Comparison of ENCODE assay signal across 20 cellular contexts in genomic region chr11:120501976-120502755, GRCh38. TPM values are rescaled to one million over a fixed set of nuclear protein-coding genes. Genes with fewer than 3 reads are reported as not detected.
DNase-seq lines count a peak whose midpoint lies in the region; ATAC-seq and TF ChIP-seq lines count a peak whose summit lies in the region.
"Had no signal": no experiment of that assay in that cellular context is flagged by ENCODE, and none has a peak within 500 bp of the region (broad histone marks: within the 10 kb centered on the region; RNA-seq: fewer than 3 reads in every experiment).

No MANE protein-coding gene starts in this region.

- no peak overlapping the region for H3K4me3 ChIP-seq in HUES48 (ENCODE audit: low read depth, low read length)
- H3K4me3 ChIP-seq in iPS-18a (ENCODE audit: low read length): peak overlapping the region; percentile 6
- no peak overlapping the region for H3K4me3 ChIP-seq in upper lobe of right lung
- H3K4me3 ChIP-seq: GM12878, Peyer's patch had no signal

- no peak for TF ChIP-seq CTCF in upper lobe of right lung (IDR thresholded peaks at IDR 0.05)

- ATAC-seq in upper lobe of right lung: no peak
- ATAC-seq: GM12878, T-cell had no signal

- no peaks in the 10 kb centered on the region for H3K36me3 ChIP-seq in HUES48 (ENCODE audit: control insufficient read depth, insufficient read depth, low read length)
- H3K36me3 ChIP-seq in iPS-18a (ENCODE audit: control insufficient read depth, low read depth, low read length): no peaks in the 10 kb centered on the region
- H3K36me3 ChIP-seq in upper lobe of right lung: no peaks in the 10 kb centered on the region
- H3K36me3 ChIP-seq: Peyer's patch had no signal

- H3K4me1 ChIP-seq in HUES48 (ENCODE audit: control insufficient read depth, insufficient read depth, low read length) (peaks cover 37% of the 10 kb centered on the region), iPS-18a (ENCODE audit: control insufficient read depth, low read depth, low read length) (peaks cover 38% of the 10 kb centered on the region), upper lobe of right lung (no peaks in the 10 kb centered on the region)
- H3K4me1 ChIP-seq: Peyer's patch had no signal

- H3K9ac ChIP-seq in HUES48 (ENCODE audit: low read depth, low read length) (no peak overlapping the region), iPS-18a (ENCODE audit: low read length) (no peak overlapping the region)

- H3K9me3 ChIP-seq in HUES48 (ENCODE audit: control insufficient read depth, insufficient read depth, low read length) (no peaks in the 10 kb centered on the region), iPS-18a (ENCODE audit: control insufficient read depth, low read depth, low read length) (no peaks in the 10 kb centered on the region), upper lobe of right lung (no peaks in the 10 kb centered on the region)
- H3K9me3 ChIP-seq: Peyer's patch had no signal

- no peaks in the 10 kb centered on the region for H3K27me3 ChIP-seq in HUES48 (ENCODE audit: control insufficient read depth, insufficient read depth, low read length)
- H3K27me3 ChIP-seq in iPS-18a (ENCODE audit: control insufficient read depth, insufficient read depth, low read length): no peaks in the 10 kb centered on the region
- H3K27me3 ChIP-seq in upper lobe of right lung: peaks cover 13% of the 10 kb centered on the region
- H3K27me3 ChIP-seq: Peyer's patch had no signal

- DNase-seq in RPMI7951 (ENCODE audit: low read depth) (peak; percentile 25), upper lobe of right lung (no peak), DMS 273 (lab: John Stamatoyannopoulos, UW; ENCODE audit: unreplicated experiment) (no peak), SKM-1 (lab: John Stamatoyannopoulos, UW; ENCODE audit: unreplicated experiment) (no peak)
- no peak for DNase-seq in activated CD8-positive, alpha-beta memory T cell treated with anti-CD3 and anti-CD28 coated beads for 24 hours
- DNase-seq: C1 segment of cervical spinal cord; CD4-positive, alpha-beta memory T cell; COR-L47; GDM1; Karpas-422; NCI-H1092 treated with DMSO at 0.1 percent for 48 hours; NCI-H1436 treated with DMSO at 0.1 percent for 48 hours; NCI-H187 treated with DMSO at 0.1 percent for 48 hours; NCI-H524; Peyer's patch; T-cell had no signal

- peak overlapping the region; percentile 75 for H3K27ac ChIP-seq in HUES48 (ENCODE audit: low read depth, low read length)
- H3K27ac ChIP-seq in iPS-18a (ENCODE audit: low read length): no peak overlapping the region
- no peak overlapping the region for H3K27ac ChIP-seq in upper lobe of right lung
- H3K27ac ChIP-seq: Peyer's patch had no signal

- intact Hi-C loops in upper lobe of right lung (cut with DNase I): no loop called here

RNA-seq across cellular contexts. Expression of gene GRIK4, which starts 9.4 kb away (rescaled TPM):
- total RNA-seq in RPMI7951 (2014; rRNA removed; shearing (Covaris generic)): not detected in 2 replicates
- 4.3 TPM for total RNA-seq in upper lobe of right lung
- total RNA-seq: A673; CD4-positive, alpha-beta memory T cell had no signal
